8 cellular contexts compared by ENCODE assay signal in genomic region chr19:39971380-39971841, GRCh38. TPM values are rescaled to one million over a fixed set of nuclear protein-coding genes. Genes with fewer than 3 reads are reported as not detected.
DNase-seq lines count a peak whose midpoint lies in the region; ATAC-seq and TF ChIP-seq lines count a peak whose summit lies in the region.

No MANE protein-coding gene starts in this region.

- no peaks in the 10 kb centered on the region for H3K27me3 ChIP-seq in skeletal muscle tissue (ENCODE audit: control insufficient read depth in 3 of 3, insufficient read depth in 3 of 3, low read length in 3 of 3)

- intact Hi-C loops in activated B cell treated with CpG ODN at 0.5 μM for 24 hours (cut with micrococcal nuclease) (loop anchor here (1.0 to 5.0 kb wide), 7 partner anchors 25 to 219 kb away; partner anchors contain the start of genes FBL and ZNF780B), left cardiac atrium (cut with DNase I) (no loop called here)

- H3K27ac Mint-ChIP-seq in activated T-cell treated with anti-CD3 and anti-CD28 coated beads, Interleukin-2, amount 50 U/mL, for 72 hours: peak overlapping the region; percentile 100
- H3K27ac Mint-ChIP-seq in activated B cell treated with CpG ODN at 0.5 μM for 24 hours: peak overlapping the region; percentile 98

- peaks cover 58% of the 10 kb centered on the region for H3K4me1 Mint-ChIP-seq in activated T-cell treated with anti-CD3 and anti-CD28 coated beads, Interleukin-2, amount 50 U/mL, for 72 hours (ENCODE audit: low read depth)
- peaks cover 39% of the 10 kb centered on the region for H3K4me1 Mint-ChIP-seq in activated B cell treated with CpG ODN at 0.5 μM for 24 hours

- H3K27ac ChIP-seq in skeletal muscle tissue (ENCODE audit: low read depth, low read length): peak overlapping the region; percentile 96

- peaks cover 15 to 26% of the 10 kb centered on the region in 2 donors for H3K36me3 Mint-ChIP-seq in activated T-cell treated with anti-CD3 and anti-CD28 coated beads, Interleukin-2, amount 50 U/mL, for 72 hours (ENCODE audit: insufficient read depth in 2 of 2)
- peaks cover 48% of the 10 kb centered on the region for H3K36me3 Mint-ChIP-seq in activated B cell treated with CpG ODN at 0.5 μM for 24 hours (ENCODE audit: low read depth)

- DNase-seq in activated T-cell treated with anti-CD3 and anti-CD28 coated beads, Interleukin-2, amount 50 U/mL, for 72 hours: peak; percentile 22 to 25
- DNase-seq in activated T-cell treated with anti-CD3 and anti-CD28 coated beads for 4 hours (no peak), activated B cell treated with CpG ODN at 0.5 μM for 24 hours (no peak), left cardiac atrium (peak; percentile 43), cerebellar nuclear complex (lab: John Stamatoyannopoulos, UW) (no peak), left lobe of liver (ENCODE audit: low spot score) (no peak)

- H3K9ac ChIP-seq in skeletal muscle tissue (ENCODE audit: low read depth in 1 of 3, low read length in 3 of 3): peak overlapping the region; percentile 93 to 95 (median 94)

- peaks cover 15 to 20% (median 16%) of the 10 kb centered on the region in 3 donors for H3K4me1 ChIP-seq in skeletal muscle tissue (ENCODE audit: control insufficient read depth in 3 of 3, insufficient read depth in 3 of 3, low read length in 3 of 3)

- H3K27me3 Mint-ChIP-seq in activated T-cell treated with anti-CD3 and anti-CD28 coated beads, Interleukin-2, amount 50 U/mL, for 72 hours (ENCODE audit: low read depth): no peaks in the 10 kb centered on the region
- H3K27me3 Mint-ChIP-seq in activated B cell treated with CpG ODN at 0.5 μM for 24 hours: no peaks in the 10 kb centered on the region

- peak overlapping the region; percentile 86 to 96 (median 94) for H3K4me3 ChIP-seq in skeletal muscle tissue (ENCODE audit: low read length in 3 of 3)

- no peaks in the 10 kb centered on the region for H3K9me3 Mint-ChIP-seq in activated T-cell treated with anti-CD3 and anti-CD28 coated beads, Interleukin-2, amount 50 U/mL, for 72 hours
- no peaks in the 10 kb centered on the region for H3K9me3 Mint-ChIP-seq in activated B cell treated with CpG ODN at 0.5 μM for 24 hours

- ATAC-seq in activated T-cell treated with anti-CD3 and anti-CD28 coated beads, Interleukin-2, amount 50 U/mL, for 72 hours (replicated peaks in 1 of 2): no peak
- no peak for ATAC-seq in activated B cell treated with CpG ODN at 0.5 μM for 24 hours (ENCODE audit: low read depth)
- peak in 1 of 2 donors; percentile 3 for ATAC-seq in left cardiac atrium
- ATAC-seq in GM18498 (IDR thresholded peaks at IDR 0.05; ENCODE audit: unreplicated experiment): no peak
- no peak for ATAC-seq in left lobe of liver

- CTCF ChIA-PET in activated B cell treated with CpG ODN at 0.5 μM for 24 hours (lab: Charles Lee): interaction anchor here (0.6 to 2.8 kb wide), 29 partner anchors 10 to 179 kb away, joined by 3 to 58 read pairs (median 9); partner anchors contain the start of genes DYRK1B, FBL, ZNF546 and ZNF780A

- POLR2A ChIA-PET in activated B cell treated with CpG ODN at 0.5 μM for 24 hours (lab: Charles Lee): interaction anchor here (0.5 to 3.0 kb wide), 22 partner anchors 13 to 779 kb away, joined by 3 to 90 read pairs (median 9); partner anchors contain the start of genes ACTMAP, DYRK1B, FBL and MAP3K10

- H3K9me3 ChIP-seq in skeletal muscle tissue (ENCODE audit: control insufficient read depth in 3 of 3, low read length in 3 of 3): no peaks in the 10 kb centered on the region

- TF ChIP-seq CTCF in activated B cell treated with CpG ODN at 0.5 μM for 24 hours (IDR thresholded peaks at IDR 0.05): no peak

- peak overlapping the region; percentile 90 to 96 for H3K4me3 Mint-ChIP-seq in activated T-cell treated with anti-CD3 and anti-CD28 coated beads, Interleukin-2, amount 50 U/mL, for 72 hours
- H3K4me3 Mint-ChIP-seq in activated B cell treated with CpG ODN at 0.5 μM for 24 hours: peak overlapping the region; percentile 98

- H3K36me3 ChIP-seq in skeletal muscle tissue (ENCODE audit: control insufficient read depth in 3 of 3, insufficient read depth in 3 of 3, low read length in 3 of 3): peaks cover 33 to 39% (median 34%) of the 10 kb centered on the region in 3 donors

RNA-seq across cellular contexts. Expression of gene PSMC4, which starts 0.4 kb away (rescaled TPM):
- total RNA-seq in activated T-cell treated with anti-CD3 and anti-CD28 coated beads, Interleukin-2, amount 50 U/mL, for 72 hours: 100 to 1,000 TPM; 101 to 114 TPM
- total RNA-seq in activated B cell treated with CpG ODN at 0.5 μM for 24 hours: 109 and 115 TPM in 2 replicates
- 10 to 100 TPM; 62.3 to 79.1 TPM for total RNA-seq in left cardiac atrium
- 37.6 TPM for total RNA-seq in skeletal muscle tissue
- total RNA-seq in left lobe of liver: 47.9 TPM

RNA-seq across cellular contexts. Expression of gene ZNF546, which starts 25.4 kb away (rescaled TPM):
- 1 to 10 TPM; 4.5 to 6.1 TPM for total RNA-seq in activated T-cell treated with anti-CD3 and anti-CD28 coated beads, Interleukin-2, amount 50 U/mL, for 72 hours
- total RNA-seq in activated B cell treated with CpG ODN at 0.5 μM for 24 hours (5.8 and 11.6 TPM in 2 replicates), left cardiac atrium (1 to 10 TPM; 5.3 to 6.8 TPM), skeletal muscle tissue (7.3 TPM), left lobe of liver (4.7 TPM)

RNA-seq across cellular contexts. Expression of gene FCGBP, which starts 37.0 kb away (rescaled TPM):
- total RNA-seq in activated T-cell treated with anti-CD3 and anti-CD28 coated beads, Interleukin-2, amount 50 U/mL, for 72 hours: 10 to 100 TPM in 1 of 2 donors, 1 to 10 TPM in 1; 7.2 to 13.4 TPM
- total RNA-seq in activated B cell treated with CpG ODN at 0.5 μM for 24 hours: 5.8 and 6.1 TPM in 2 replicates
- total RNA-seq in left cardiac atrium: 10 to 100 TPM; 11.8 to 20.6 TPM
- total RNA-seq in skeletal muscle tissue: 5.7 TPM
- total RNA-seq in left lobe of liver: 7.3 TPM

Comparison
In these comparisons a context has a peak if more than half of its experiments do, and no peak if none do; other contexts are left out.
1. DNase-seq: peak in activated T-cell treated with anti-CD3 and anti-CD28 coated beads, Interleukin-2, amount 50 U/mL, for 72 hours (2 of 2) and left cardiac atrium (single experiment); none in activated T-cell treated with anti-CD3 and anti-CD28 coated beads for 4 hours (single experiment), activated B cell treated with CpG ODN at 0.5 μM for 24 hours (single experiment), cerebellar nuclear complex (0 of 2) and left lobe of liver (single experiment).